ENCODE assay signal across 8 cellular contexts in genomic region chr17:55265434-55266021, GRCh38. TPM values are rescaled to one million over a fixed set of nuclear protein-coding genes. Genes with fewer than 3 reads are reported as not detected.
DNase-seq lines count a peak whose midpoint lies in the region; ATAC-seq and TF ChIP-seq lines count a peak whose summit lies in the region.

No MANE protein-coding gene starts in this region.

- no peaks in the 10 kb centered on the region for H3K36me3 ChIP-seq in GM06990 (ENCODE audit: control insufficient read depth, insufficient read depth, low read length)
- H3K36me3 ChIP-seq in esophagus (ENCODE audit: control insufficient read depth in 2 of 2, insufficient read depth in 2 of 2, low read length in 1 of 2): peaks cover 0 to 3% of the 10 kb centered on the region in 2 donors

- H3K27ac Mint-ChIP-seq in activated B cell treated with CpG ODN at 0.5 μM for 24 hours (no peak overlapping the region), nephron progenitor cell (no peak overlapping the region)

- CTCF ChIA-PET in activated B cell treated with CpG ODN at 0.5 μM for 24 hours (lab: Charles Lee): interaction anchor here (0.8 kb wide), 1 partner anchor 172 kb away, joined by 3 read pairs; no protein-coding TSS in a partner anchor

- 1 to 2% methylated on average over 48 of the region's 48 CpGs for WGBS in esophagus, 2 donors

- H3K9me3 Mint-ChIP-seq in activated B cell treated with CpG ODN at 0.5 μM for 24 hours (peaks cover 8% of the 10 kb centered on the region), nephron progenitor cell (peaks cover 17% of the 10 kb centered on the region)

- ATAC-seq in activated B cell treated with CpG ODN at 0.5 μM for 24 hours (ENCODE audit: low read depth) (no peak), GM21619 (IDR thresholded peaks at IDR 0.05; ENCODE audit: unreplicated experiment) (no peak), GM18511 (IDR thresholded peaks at IDR 0.05; ENCODE audit: unreplicated experiment) (no peak)

- peak overlapping the region; percentile 82 to 90 for H3K27ac ChIP-seq in esophagus (ENCODE audit: low read depth in 2 of 2, low read length in 1 of 2)

- no peaks in the 10 kb centered on the region; the same call in 1 of the 2 replicates for H3K27me3 ChIP-seq in GM06990 (replicated peaks; ENCODE audit: control insufficient read depth, insufficient read depth, low read length)
- no peaks in the 10 kb centered on the region for H3K27me3 ChIP-seq in esophagus (ENCODE audit: control insufficient read depth in 1 of 2, insufficient read depth in 2 of 2, low read length in 2 of 2)

- H3K4me3 ChIP-seq in GM06990 (replicated peaks; ENCODE audit: low read depth, low read length) (no peak overlapping the region; the same call in 1 of the 2 replicates), esophagus (ENCODE audit: low read depth in 1 of 2, low read length in 2 of 2) (peak overlapping the region; percentile 53)

- H3K4me3 Mint-ChIP-seq in activated B cell treated with CpG ODN at 0.5 μM for 24 hours (peak overlapping the region; percentile 56), nephron progenitor cell (peak overlapping the region; percentile 73)

- H3K27me3 Mint-ChIP-seq in activated B cell treated with CpG ODN at 0.5 μM for 24 hours (peaks cover 80% of the 10 kb centered on the region), nephron progenitor cell (ENCODE audit: low read depth, poor library complexity) (peaks cover 99% of the 10 kb centered on the region)

- H3K4me1 Mint-ChIP-seq in activated B cell treated with CpG ODN at 0.5 μM for 24 hours (peaks cover 22% of the 10 kb centered on the region), nephron progenitor cell (peaks cover 13% of the 10 kb centered on the region)

- TF ChIP-seq CTCF in GM06990 (IDR thresholded peaks at IDR 0.05; ENCODE audit: insufficient read depth, low read length, poor library complexity, severe bottlenecking) (no peak), activated B cell treated with CpG ODN at 0.5 μM for 24 hours (IDR thresholded peaks at IDR 0.05) (no peak), nephron progenitor cell (IDR thresholded peaks at IDR 0.05) (no peak)

- peaks cover 0 to 3% of the 10 kb centered on the region in 2 donors for H3K4me1 ChIP-seq in esophagus (ENCODE audit: control insufficient read depth in 2 of 2, insufficient read depth in 2 of 2, low read length in 1 of 2)

- DNase-seq in GM06990 (ENCODE audit: extremely low read depth, insufficient read length) (peak; percentile 10), activated B cell treated with CpG ODN at 0.5 μM for 24 hours (no peak), nephron progenitor cell (peak; percentile 48), cerebellum (ENCODE audit: low spot score) (no peak), foreskin melanocyte (no peak)

- intact Hi-C loops in activated B cell treated with CpG ODN at 0.5 μM for 24 hours (cut with micrococcal nuclease): loop anchor here (10.0 kb wide), 2 partner anchors 301 to 489 kb away; partner anchors contain the start of genes COX11, PCTP and STXBP4

- H3K9me3 ChIP-seq in esophagus (ENCODE audit: control insufficient read depth in 2 of 2, insufficient read depth in 1 of 2, low read depth in 1 of 2, low read length in 1 of 2): no peaks in the 10 kb centered on the region

- no peaks in the 10 kb centered on the region for H3K36me3 Mint-ChIP-seq in activated B cell treated with CpG ODN at 0.5 μM for 24 hours (ENCODE audit: low read depth)
- H3K36me3 Mint-ChIP-seq in nephron progenitor cell (ENCODE audit: low read depth): no peaks in the 10 kb centered on the region

- POLR2A ChIA-PET in activated B cell treated with CpG ODN at 0.5 μM for 24 hours (lab: Charles Lee): interaction anchor here (0.6 to 1.9 kb wide), 3 partner anchors 27 to 29 kb away, joined by 3 to 7 read pairs (median 5); no protein-coding TSS in a partner anchor

RNA-seq across cellular contexts. Expression of gene HLF, which starts 0.8 kb away (rescaled TPM):
- 0.10 and 0.69 TPM in 2 replicates for total RNA-seq in activated B cell treated with CpG ODN at 0.5 μM for 24 hours
- 10 to 100 TPM in 1 of 2 donors, 1 to 10 TPM in 1; 6.4 to 12.7 TPM for polyA plus RNA-seq in esophagus
- total RNA-seq in cerebellum: 13.5 TPM

Comparison
In these comparisons a context has a peak if more than half of its experiments do, and no peak if none do; other contexts are left out.
1. DNase-seq: peak in GM06990 (single experiment) and nephron progenitor cell (single experiment); none in activated B cell treated with CpG ODN at 0.5 μM for 24 hours (single experiment), cerebellum (single experiment) and foreskin melanocyte (single experiment).